In genomic region chr3:24680214-24680967, GRCh38 we compare ENCODE assay signal across 8 cellular contexts.
DNase-seq lines count a peak whose midpoint lies in the region; ATAC-seq and FAIRE-seq lines count a peak whose summit lies in the region.

No MANE protein-coding gene starts in this region.

- H3K4me1 ChIP-seq in right cardiac atrium (ENCODE audit: control insufficient read depth, insufficient read depth, low read length): no peaks in the 10 kb centered on the region

- WGBS in right cardiac atrium: 24% methylated on average over 9 of the region's 9 CpGs

- no peaks in the 10 kb centered on the region for H3K27me3 ChIP-seq in right cardiac atrium (ENCODE audit: control insufficient read depth, insufficient read depth)

- FAIRE-seq in GM19239 (lab: Jason Lieb, UNC): peak; percentile 53

- peak; percentile 97 for DNase-seq in COLO829 (ENCODE audit: low spot score)
- DNase-seq in GM19239 (ENCODE audit: insufficient read length, low spot score): peak; percentile 15
- peak; percentile 47 for DNase-seq in NOMO-1 treated with DMSO at 0.1 percent for 48 hours (lab: John Stamatoyannopoulos, UW; ENCODE audit: unreplicated experiment)
- DNase-seq in activated naive CD4-positive, alpha-beta T cell treated with anti-CD3 and anti-CD28 coated beads, Interleukin-2, amount 50 U/mL, for 16 hours: peak; percentile 30
- DNase-seq in right cardiac atrium: peak; percentile 62 to 83 (median 76)
- peak; percentile 83 for DNase-seq in sciatic nerve (ENCODE audit: low spot score)
- no peak for DNase-seq in central memory CD4-positive, alpha-beta T cell

- peak; percentile 69 for ATAC-seq in HG03103 (IDR thresholded peaks at IDR 0.05; ENCODE audit: low read depth, unreplicated experiment)
- ATAC-seq in right cardiac atrium: peak; percentile 80 to 82
- peak; percentile 78 for ATAC-seq in sciatic nerve

- H3K4me3 ChIP-seq in right cardiac atrium (ENCODE audit: low read length): no peak overlapping the region

- H3K9me3 ChIP-seq in right cardiac atrium (ENCODE audit: control insufficient read depth, low read length): no peaks in the 10 kb centered on the region

- no peak overlapping the region for H3K27ac ChIP-seq in right cardiac atrium (ENCODE audit: low read length)

- intact Hi-C loops in right cardiac atrium (cut with DNase I): loop anchor here in 3 of 4 donors (5.0 to 10.0 kb wide), 3 partner anchors 676 to 686 kb away; no protein-coding TSS in a partner anchor
- intact Hi-C loops in sciatic nerve (cut with DNase I): no loop called here
